In genomic region chr9:137433916-137434431, GRCh38 we compare ENCODE assay signal across 20 cellular contexts. TPM values are rescaled to one million over a fixed set of nuclear protein-coding genes. Genes with fewer than 3 reads are reported as not detected.
DNase-seq lines count a peak whose midpoint lies in the region; ATAC-seq and TF ChIP-seq lines count a peak whose summit lies in the region.
"Had no signal": no experiment of that assay in that cellular context is flagged by ENCODE, and none has a peak within 500 bp of the region (broad histone marks: within the 10 kb centered on the region; RNA-seq: fewer than 3 reads in every experiment).

No MANE protein-coding gene starts in this region.

- no peak for ATAC-seq in left cardiac atrium
- ATAC-seq: Panc1 had no signal

- no peak overlapping the region for H3K4me3 ChIP-seq in BLaER1
- H3K4me3 ChIP-seq in OCI-LY7 (ENCODE audit: low read depth, low read length, poor library complexity, severe bottlenecking): no peak overlapping the region
- H3K4me3 ChIP-seq: SJSA1 had no signal

- H3K27ac ChIP-seq in BLaER1 (peak overlapping the region; percentile 31; the same call in 1 of the 2 replicates), OCI-LY7 (ENCODE audit: low read depth, low read length, poor library complexity, severe bottlenecking) (no peak overlapping the region)
- H3K27ac ChIP-seq: SJSA1 had no signal

- POLR2A ChIA-PET in OCI-LY7 (lab: Charles Lee): no interaction called here

- H3K9me2 ChIP-seq in OCI-LY7 (ENCODE audit: insufficient read depth, low read length): no peaks in the 10 kb centered on the region

- H4K20me1 ChIP-seq in BLaER1 (0 out of 2 replicates have a peak, but pooled peaks cover 6% of the 10 kb centered on the region), OCI-LY7 (ENCODE audit: insufficient read depth, low read length) (no peaks in the 10 kb centered on the region; the same call in 1 of the 2 replicates)

- no peaks in the 10 kb centered on the region for H3K79me2 ChIP-seq in OCI-LY7 (ENCODE audit: insufficient read depth, low read depth, low read length)

- H3K27me3 ChIP-seq in BLaER1: no peaks in the 10 kb centered on the region
- H3K27me3 ChIP-seq: SJSA1 had no signal

- H3K4me2 ChIP-seq in BLaER1: peak overlapping the region; percentile 94
- H3K4me2 ChIP-seq in OCI-LY7 (ENCODE audit: low read length): no peak overlapping the region

- no TSS peak for BruUV-seq in OCI-LY7 (replicated peaks; lab: Mats Ljungman, UMichigan)

- H3K36me3 ChIP-seq in BLaER1 (no peaks in the 10 kb centered on the region), OCI-LY7 (ENCODE audit: insufficient read depth, low read length) (no peaks in the 10 kb centered on the region)
- H3K36me3 ChIP-seq: SJSA1 had no signal

- H3K4me1 ChIP-seq in BLaER1 (peaks cover 98% of the 10 kb centered on the region), OCI-LY7 (ENCODE audit: insufficient read depth, low read length, poor library complexity, severe bottlenecking) (peaks cover 15% of the 10 kb centered on the region)

- intact Hi-C loops in left cardiac atrium (cut with DNase I) (no loop called here), posterior vena cava (cut with DNase I) (no loop called here), OCI-LY7 (cut with micrococcal nuclease; ENCODE audit: unreplicated experiment) (no loop called here)

- no peak overlapping the region for H3K9ac ChIP-seq in BLaER1

- H3K9me3 ChIP-seq in BLaER1: no peaks in the 10 kb centered on the region
- H3K9me3 ChIP-seq in OCI-LY7 (ENCODE audit: low read length): no peaks in the 10 kb centered on the region
- H3K9me3 ChIP-seq: SJSA1 had no signal

- peak; percentile 8 for DNase-seq in 8988T
- DNase-seq in left cardiac atrium: peak; percentile 21
- DNase-seq in posterior vena cava (ENCODE audit: low spot score): peak; percentile 76
- DNase-seq in NCI-H187 treated with DMSO at 0.1 percent for 48 hours (lab: John Stamatoyannopoulos, UW): no peak
- DNase-seq in GOT3 (lab: John Stamatoyannopoulos, UW): no peak
- DNase-seq in OCI-LY7 (ENCODE audit: low spot score): no peak
- DNase-seq: C1 segment of cervical spinal cord; EL; IMR-90; NCI-H1105; NCI-H2029 treated with DMSO at 0.1 percent for 48 hours; NCI-H226; NCI-H510A treated with DMSO at 0.1 percent for 48 hours; NCI-H774; NK-92 treated with Interleukin-12 subunit alpha and Interleukin-12 subunit beta, amount 100 ng/mL, for 24 hours had no signal

- no peak overlapping the region for H2AFZ ChIP-seq in OCI-LY7 (ENCODE audit: low read length)

- no peak for TF ChIP-seq CTCF in OCI-LY7 (conservative IDR thresholded peaks at IDR 0.05; ENCODE audit: low read length)

- CTCF ChIA-PET in OCI-LY7 (lab: Charles Lee; ENCODE audit: unreplicated experiment): no interaction called here

RNA-seq across cellular contexts. Expression of gene ENTPD8, which starts 7.2 kb away (rescaled TPM):
- total RNA-seq in left cardiac atrium: not detected
- total RNA-seq in posterior vena cava: not detected
- total RNA-seq in OCI-LY7 (2014; rRNA removed; shearing (Covaris generic)): not detected in 2 replicates
- total RNA-seq in OCI-LY7 (2022): not detected in 2 replicates
- total RNA-seq: CD8-positive, alpha-beta memory T cell; IMR-90; SJSA1 had no signal

RNA-seq across cellular contexts. Expression of gene NOXA1, which starts 10.8 kb away (rescaled TPM):
- total RNA-seq in left cardiac atrium (1 to 10 TPM; 2.5 to 5.3 TPM), posterior vena cava (1 to 10 TPM; 2.0 to 2.7 TPM), OCI-LY7 (2022) (not detected in 2 replicates)
- total RNA-seq in OCI-LY7 (2014; rRNA removed; shearing (Covaris generic)): not detected in 2 replicates
- total RNA-seq: H4, IMR-90, SJSA1 had no signal

RNA-seq across cellular contexts. Expression of gene EXD3, which starts 11.0 kb away (rescaled TPM):
- total RNA-seq in left cardiac atrium (10 to 100 TPM in 1 of 2 donors, 1 to 10 TPM in 1; 8.0 to 11.7 TPM), posterior vena cava (10 to 100 TPM; 13.9 to 14.6 TPM), OCI-LY7 (2022) (20.8 and 27.0 TPM in 2 replicates)
- total RNA-seq in OCI-LY7 (2014; rRNA removed; shearing (Covaris generic)): 14.2 and 27.0 TPM in 2 replicates

RNA-seq across cellular contexts. Expression of gene NSMF, which starts 25.2 kb away (rescaled TPM):
- total RNA-seq in left cardiac atrium (10 to 100 TPM; 20.5 to 25.1 TPM), posterior vena cava (10 to 100 TPM; 47.6 to 55.5 TPM), OCI-LY7 (2022) (29.0 and 29.8 TPM in 2 replicates)
- total RNA-seq in OCI-LY7 (2014; rRNA removed; shearing (Covaris generic)): 15.8 and 20.3 TPM in 2 replicates

Comparison
In these comparisons a context has a peak if more than half of its experiments do, and no peak if none do; other contexts are left out.
1. DNase-seq: peak in 8988T (single experiment), left cardiac atrium (single experiment) and posterior vena cava (single experiment); none in NCI-H187 treated with DMSO at 0.1 percent for 48 hours (single experiment), GOT3 (single experiment) and OCI-LY7 (single experiment).